In genomic region chr17:7021993-7022778, GRCh38 we compare ENCODE assay signal across 8 cellular contexts. TPM values are rescaled to one million over a fixed set of nuclear protein-coding genes. Genes with fewer than 3 reads are reported as not detected.
DNase-seq lines count a peak whose midpoint lies in the region; ATAC-seq, FAIRE-seq and TF ChIP-seq lines count a peak whose summit lies in the region.

No MANE protein-coding gene starts in this region.

- H3K9me3 ChIP-seq in BLaER1 treated with 17β-estradiol and CSF1 and Interleukin-3, amounts not matched to agents 10 nM and 100 nM (replicated peaks in 1 of 11) = peaks cover 0 to 11% (median 0%) of the 10 kb centered on the region in 11 experiments; a peak in 7 of 22 replicates
- H3K9me3 ChIP-seq in gastroesophageal sphincter (no peaks in the 10 kb centered on the region), tibial artery (no peaks in the 10 kb centered on the region)

- peak overlapping the region; percentile 54 to 88 (median 76) for H3K4me2 ChIP-seq in BLaER1 treated with 17β-estradiol and CSF1 and Interleukin-3, amounts not matched to agents 10 nM and 100 nM

- peak in 3 of 4 experiments; percentile 93 to 98 (median 93) for TF ChIP-seq CTCF in gastroesophageal sphincter (IDR thresholded peaks at IDR 0.05)
- TF ChIP-seq CTCF in tibial artery (IDR thresholded peaks at IDR 0.05) = peak; percentile 94 to 96

- peak overlapping the region; percentile 38 to 59 (median 48); a peak in 19 of 20 replicates for H3K4me3 ChIP-seq in BLaER1 treated with 17β-estradiol and CSF1 and Interleukin-3, amounts not matched to agents 10 nM and 100 nM
- H3K4me3 ChIP-seq in gastroesophageal sphincter (peak overlapping the region in 1 of 2 donors; percentile 41), tibial artery (peak overlapping the region; percentile 29 to 34)

- peak overlapping the region in 10 of 11 experiments; percentile 36 to 88 (median 70); a peak in 19 of 22 replicates for H3K27ac ChIP-seq in BLaER1 treated with 17β-estradiol and CSF1 and Interleukin-3, amounts not matched to agents 10 nM and 100 nM
- H3K27ac ChIP-seq in gastroesophageal sphincter (peak overlapping the region in 3 of 4 donors; percentile 77 to 92 (median 83)), tibial artery (peak overlapping the region; percentile 41 to 56)

- 0 to 13% methylated on average over 2 to 5 of the region's 53 CpGs for WGBS in gastroesophageal sphincter (ENCODE audit: low coverage in 1 of 2), 2 donors

- TF ChIP-seq EP300 in gastroesophageal sphincter (IDR thresholded peaks at IDR 0.05) = no peak

- peak overlapping the region; percentile 47 to 83 (median 73) for H3K9ac ChIP-seq in BLaER1 treated with 17β-estradiol and CSF1 and Interleukin-3, amounts not matched to agents 10 nM and 100 nM

- ATAC-seq in gastroesophageal sphincter = peak; percentile 74

- peak; percentile 69 for DNase-seq in GM19240 (ENCODE audit: insufficient read length, low spot score)
- peak; percentile 85 for DNase-seq in HTR-8/SVneo (ENCODE audit: insufficient read length, low spot score)
- peak; percentile 58 for DNase-seq in RPMI7951 (ENCODE audit: low read depth)
- peak; percentile 75 for DNase-seq in activated gamma-delta T cell treated with Interleukin-2 at 50 U/mL for 16 hours
- DNase-seq in nucleus accumbens (lab: John Stamatoyannopoulos, UW) = peak in 38 of 56 donors; percentile 10 to 81 (median 44)
- peak; percentile 76 to 86 for DNase-seq in tibial artery

- peak; percentile 93 for FAIRE-seq in HTR-8/SVneo (lab: Jason Lieb, UNC)

- TF ChIP-seq POLR2A in gastroesophageal sphincter (IDR thresholded peaks at IDR 0.05) = no peak

- intact Hi-C loops in tibial artery (cut with DNase I; ENCODE audit: low total_unique reads) = loop anchor here (5.0 kb wide), 2 partner anchors 110 to 1360 kb away; partner anchors contain the start of gene RPL26

- H3K4me1 ChIP-seq in BLaER1 treated with 17β-estradiol and CSF1 and Interleukin-3, amounts not matched to agents 10 nM and 100 nM = peaks cover 44 to 78% (median 63%) of the 10 kb centered on the region in 10 experiments
- H3K4me1 ChIP-seq in gastroesophageal sphincter (peaks cover 0 to 76% (median 21%) of the 10 kb centered on the region in 3 donors), tibial artery (peaks cover 5 to 42% (median 39%) of the 10 kb centered on the region in 4 donors)

- peaks cover 23 to 38% (median 31%) of the 10 kb centered on the region in 11 experiments for H3K27me3 ChIP-seq in BLaER1 treated with 17β-estradiol and CSF1 and Interleukin-3, amounts not matched to agents 10 nM and 100 nM
- H3K27me3 ChIP-seq in gastroesophageal sphincter (peaks cover 47% of the 10 kb centered on the region), tibial artery (peaks cover 0 to 34% of the 10 kb centered on the region in 2 donors)

- H4K20me1 ChIP-seq in BLaER1 treated with 17β-estradiol and CSF1 and Interleukin-3, amounts not matched to agents 10 nM and 100 nM = no peaks in the 10 kb centered on the region

- H3K36me3 ChIP-seq in BLaER1 treated with 17β-estradiol and CSF1 and Interleukin-3, amounts not matched to agents 10 nM and 100 nM = peaks cover 0 to 15% (median 4%) of the 10 kb centered on the region in 11 experiments; a peak in 8 of 22 replicates
- H3K36me3 ChIP-seq in gastroesophageal sphincter (peaks cover 0 to 4% of the 10 kb centered on the region in 2 donors), tibial artery (peaks cover 0 to 4% (median 1%) of the 10 kb centered on the region in 3 donors)

RNA-seq across cellular contexts. Expression of gene BCL6B, which starts 0.7 kb away (rescaled TPM):
- total RNA-seq in RPMI7951 (2014; rRNA removed; shearing (Covaris generic)) = not detected in 2 replicates
- total RNA-seq in gastroesophageal sphincter = 1 to 10 TPM in 3 of 4 donors, under 1 TPM in 1; 0.93 to 3.9 (median 3.3) TPM

RNA-seq across cellular contexts. Expression of gene RNASEK, which starts 9.8 kb away (rescaled TPM):
- 156 and 180 TPM in 2 replicates for total RNA-seq in RPMI7951 (2014; rRNA removed; shearing (Covaris generic))
- total RNA-seq in gastroesophageal sphincter = 100 to 1,000 TPM; 150 to 211 (median 170) TPM

RNA-seq across cellular contexts. Expression of gene SLC16A13, which starts 13.6 kb away (rescaled TPM):
- 0.12 and 0.20 TPM in 2 replicates for total RNA-seq in RPMI7951 (2014; rRNA removed; shearing (Covaris generic))
- under 1 TPM in 3 of 4 donors, not detected in 1; 0.58 to 0.81 (median 0.72) TPM for total RNA-seq in gastroesophageal sphincter

RNA-seq across cellular contexts. Expression of gene SLC16A11, which starts 21.7 kb away (rescaled TPM):
- 0.49 TPM in 1 of 2 replicates, not detected in the other for total RNA-seq in RPMI7951 (2014; rRNA removed; shearing (Covaris generic))
- under 1 TPM in 3 of 4 donors, not detected in 1; 0.32 to 0.54 (median 0.39) TPM for total RNA-seq in gastroesophageal sphincter

RNA-seq across cellular contexts. Expression of gene ALOX12, which starts 26.3 kb away (rescaled TPM):
- not detected in 2 replicates for total RNA-seq in RPMI7951 (2014; rRNA removed; shearing (Covaris generic))
- total RNA-seq in gastroesophageal sphincter = under 1 TPM in 2 of 4 donors, not detected in 2; 0.19 to 0.62 TPM
